1 cellular context compared by ENCODE assay signal in the genomic region with DNA sequence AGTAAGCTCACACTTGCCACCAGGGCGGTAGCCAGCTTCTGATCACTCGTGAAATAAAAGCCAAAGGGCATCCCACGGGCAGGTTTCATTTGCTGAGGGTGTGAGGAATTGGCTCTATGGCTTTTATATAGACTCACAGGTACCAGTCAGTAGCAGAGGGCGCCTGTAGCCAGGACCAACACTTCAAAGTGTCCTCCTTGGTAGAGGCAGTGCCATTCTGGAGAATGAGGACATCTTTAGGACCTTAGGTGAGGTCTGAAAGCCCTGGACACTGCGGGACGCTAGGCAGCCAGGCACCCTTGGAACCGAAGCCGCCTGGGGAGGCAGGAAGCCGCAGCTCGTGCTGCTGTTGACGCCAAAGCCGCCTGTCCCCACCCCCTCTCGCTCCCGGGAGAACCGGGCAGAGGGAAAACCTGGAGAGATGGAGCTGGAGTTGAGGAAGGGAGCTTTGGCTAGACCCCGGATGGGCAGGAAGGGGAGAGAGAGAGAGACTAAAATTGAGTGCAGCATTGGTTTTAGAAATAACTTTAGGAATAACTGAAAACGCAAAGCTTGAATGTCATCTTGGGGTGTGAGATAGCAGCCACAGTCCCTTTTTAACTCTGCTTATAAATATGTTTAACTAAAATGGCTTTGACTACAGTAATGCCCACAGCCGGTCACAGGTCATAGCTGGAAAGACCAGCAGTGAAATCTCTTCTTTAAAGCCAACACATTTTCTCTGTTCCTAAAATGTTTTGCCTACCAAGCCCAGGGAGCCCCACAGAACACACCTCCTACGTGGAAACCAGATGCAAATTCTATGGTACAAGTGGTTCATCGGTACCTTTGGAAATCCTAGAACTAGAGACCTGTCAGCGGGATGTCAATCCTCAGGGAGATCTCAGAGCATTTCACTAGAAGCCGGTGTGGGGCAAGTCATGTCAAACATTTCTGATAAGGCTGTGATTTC.
TF ChIP-seq lines count a peak whose summit lies in the region.

No MANE protein-coding gene starts in this region.

TF ChIP-seq in K562, 482 proteins besides CTCF, POLR2A, EP300 and RAD21 (continued from another document and continues in another):
- TF ChIP-seq MGA (IDR thresholded peaks at IDR 0.05) = peak; percentile 99
- TF ChIP-seq GTF2A2 (tag; IDR thresholded peaks at IDR 0.05) = no peak
- TF ChIP-seq TOE1 (IDR thresholded peaks at IDR 0.05; ENCODE audit: borderline replicate concordance) = peak; percentile 93
- no peak for TF ChIP-seq TOE1 (CRISPR knock-in tag; IDR thresholded peaks at IDR 0.05; ENCODE audit: borderline replicate concordance, low read depth)
- TF ChIP-seq, protein P1, sequence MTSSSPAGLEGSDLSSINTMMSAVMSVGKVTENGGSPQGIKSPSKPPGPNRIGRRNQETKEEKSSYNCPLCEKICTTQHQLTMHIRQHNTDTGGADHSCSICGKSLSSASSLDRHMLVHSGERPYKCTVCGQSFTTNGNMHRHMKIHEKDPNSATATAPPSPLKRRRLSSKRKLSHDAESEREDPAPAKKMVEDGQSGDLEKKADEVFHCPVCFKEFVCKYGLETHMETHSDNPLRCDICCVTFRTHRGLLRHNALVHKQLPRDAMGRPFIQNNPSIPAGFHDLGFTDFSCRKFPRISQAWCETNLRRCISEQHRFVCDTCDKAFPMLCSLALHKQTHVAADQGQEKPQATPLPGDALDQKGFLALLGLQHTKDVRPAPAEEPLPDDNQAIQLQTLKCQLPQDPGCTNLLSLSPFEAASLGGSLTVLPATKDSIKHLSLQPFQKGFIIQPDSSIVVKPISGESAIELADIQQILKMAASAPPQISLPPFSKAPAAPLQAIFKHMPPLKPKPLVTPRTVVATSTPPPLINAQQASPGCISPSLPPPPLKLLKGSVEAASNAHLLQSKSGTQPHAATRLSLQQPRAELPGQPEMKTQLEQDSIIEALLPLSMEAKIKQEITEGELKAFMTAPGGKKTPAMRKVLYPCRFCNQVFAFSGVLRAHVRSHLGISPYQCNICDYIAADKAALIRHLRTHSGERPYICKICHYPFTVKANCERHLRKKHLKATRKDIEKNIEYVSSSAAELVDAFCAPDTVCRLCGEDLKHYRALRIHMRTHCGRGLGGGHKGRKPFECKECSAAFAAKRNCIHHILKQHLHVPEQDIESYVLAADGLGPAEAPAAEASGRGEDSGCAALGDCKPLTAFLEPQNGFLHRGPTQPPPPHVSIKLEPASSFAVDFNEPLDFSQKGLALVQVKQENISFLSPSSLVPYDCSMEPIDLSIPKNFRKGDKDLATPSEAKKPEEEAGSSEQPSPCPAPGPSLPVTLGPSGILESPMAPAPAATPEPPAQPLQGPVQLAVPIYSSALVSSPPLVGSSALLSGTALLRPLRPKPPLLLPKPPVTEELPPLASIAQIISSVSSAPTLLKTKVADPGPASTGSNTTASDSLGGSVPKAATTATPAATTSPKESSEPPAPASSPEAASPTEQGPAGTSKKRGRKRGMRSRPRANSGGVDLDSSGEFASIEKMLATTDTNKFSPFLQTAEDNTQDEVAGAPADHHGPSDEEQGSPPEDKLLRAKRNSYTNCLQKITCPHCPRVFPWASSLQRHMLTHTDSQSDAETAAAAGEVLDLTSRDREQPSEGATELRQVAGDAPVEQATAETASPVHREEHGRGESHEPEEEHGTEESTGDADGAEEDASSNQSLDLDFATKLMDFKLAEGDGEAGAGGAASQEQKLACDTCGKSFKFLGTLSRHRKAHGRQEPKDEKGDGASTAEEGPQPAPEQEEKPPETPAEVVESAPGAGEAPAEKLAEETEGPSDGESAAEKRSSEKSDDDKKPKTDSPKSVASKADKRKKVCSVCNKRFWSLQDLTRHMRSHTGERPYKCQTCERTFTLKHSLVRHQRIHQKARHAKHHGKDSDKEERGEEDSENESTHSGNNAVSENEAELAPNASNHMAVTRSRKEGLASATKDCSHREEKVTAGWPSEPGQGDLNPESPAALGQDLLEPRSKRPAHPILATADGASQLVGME (CRISPR knock-in tag; IDR thresholded peaks at IDR 0.05) = peak; percentile 87; the same call in 1 of the 2 replicates
- TF ChIP-seq SLC30A9 (CRISPR knock-in tag; IDR thresholded peaks at IDR 0.05) = no peak
- no peak for TF ChIP-seq TEAD2 (tag; IDR thresholded peaks at IDR 0.05)
- TF ChIP-seq, protein P2, sequence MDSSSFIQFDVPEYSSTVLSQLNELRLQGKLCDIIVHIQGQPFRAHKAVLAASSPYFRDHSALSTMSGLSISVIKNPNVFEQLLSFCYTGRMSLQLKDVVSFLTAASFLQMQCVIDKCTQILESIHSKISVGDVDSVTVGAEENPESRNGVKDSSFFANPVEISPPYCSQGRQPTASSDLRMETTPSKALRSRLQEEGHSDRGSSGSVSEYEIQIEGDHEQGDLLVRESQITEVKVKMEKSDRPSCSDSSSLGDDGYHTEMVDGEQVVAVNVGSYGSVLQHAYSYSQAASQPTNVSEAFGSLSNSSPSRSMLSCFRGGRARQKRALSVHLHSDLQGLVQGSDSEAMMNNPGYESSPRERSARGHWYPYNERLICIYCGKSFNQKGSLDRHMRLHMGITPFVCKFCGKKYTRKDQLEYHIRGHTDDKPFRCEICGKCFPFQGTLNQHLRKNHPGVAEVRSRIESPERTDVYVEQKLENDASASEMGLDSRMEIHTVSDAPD (CRISPR knock-in tag; IDR thresholded peaks at IDR 0.05) = no peak
- TF ChIP-seq, protein P3, sequence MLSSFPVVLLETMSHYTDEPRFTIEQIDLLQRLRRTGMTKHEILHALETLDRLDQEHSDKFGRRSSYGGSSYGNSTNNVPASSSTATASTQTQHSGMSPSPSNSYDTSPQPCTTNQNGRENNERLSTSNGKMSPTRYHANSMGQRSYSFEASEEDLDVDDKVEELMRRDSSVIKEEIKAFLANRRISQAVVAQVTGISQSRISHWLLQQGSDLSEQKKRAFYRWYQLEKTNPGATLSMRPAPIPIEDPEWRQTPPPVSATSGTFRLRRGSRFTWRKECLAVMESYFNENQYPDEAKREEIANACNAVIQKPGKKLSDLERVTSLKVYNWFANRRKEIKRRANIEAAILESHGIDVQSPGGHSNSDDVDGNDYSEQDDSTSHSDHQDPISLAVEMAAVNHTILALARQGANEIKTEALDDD (IDR thresholded peaks at IDR 0.05) = no peak
- TF ChIP-seq ZNF436 (CRISPR knock-in tag; IDR thresholded peaks at IDR 0.05) = no peak
- peak; percentile 42; the same call in 1 of the 2 replicates for TF ChIP-seq NFRKB (IDR thresholded peaks at IDR 0.05; ENCODE audit: low read depth)
- no peak for TF ChIP-seq ZNF507 (tag; conservative IDR thresholded peaks at IDR 0.05)
- peak; percentile 65; the same call in 1 of the 2 replicates for TF ChIP-seq SOX6 (IDR thresholded peaks at IDR 0.05)
- TF ChIP-seq SP1 (CRISPR knock-in tag; IDR thresholded peaks at IDR 0.05) = peak; percentile 73; the same call in 1 of the 2 replicates
- peak; percentile 71; the same call in 1 of the 2 replicates for TF ChIP-seq NBN (IDR thresholded peaks at IDR 0.05; ENCODE audit: low read depth)
- no peak for TF ChIP-seq HDGF (IDR thresholded peaks at IDR 0.05)
- no peak for TF ChIP-seq ZNF347 (CRISPR knock-in tag; IDR thresholded peaks at IDR 0.05; ENCODE audit: low read depth)
- TF ChIP-seq GMEB1 (CRISPR knock-in tag; IDR thresholded peaks at IDR 0.05) = peak; percentile 47; the same call in 1 of the 2 replicates
- peak; percentile 83 for TF ChIP-seq RBM39 (optimal IDR thresholded peaks at IDR 0.05; ENCODE audit: low read depth, low read length)
- peak; percentile 81 for TF ChIP-seq GABPB1 (CRISPR knock-in tag; IDR thresholded peaks at IDR 0.05)
- peak; percentile 63; the same call in 1 of the 2 replicates for TF ChIP-seq NR2C2 (CRISPR knock-in tag; IDR thresholded peaks at IDR 0.05)
- TF ChIP-seq NR2C2 (tag; IDR thresholded peaks at IDR 0.05) = no peak
- TF ChIP-seq ZBTB33 (CRISPR knock-in tag; IDR thresholded peaks at IDR 0.05) = no peak
